In the genomic region with DNA sequence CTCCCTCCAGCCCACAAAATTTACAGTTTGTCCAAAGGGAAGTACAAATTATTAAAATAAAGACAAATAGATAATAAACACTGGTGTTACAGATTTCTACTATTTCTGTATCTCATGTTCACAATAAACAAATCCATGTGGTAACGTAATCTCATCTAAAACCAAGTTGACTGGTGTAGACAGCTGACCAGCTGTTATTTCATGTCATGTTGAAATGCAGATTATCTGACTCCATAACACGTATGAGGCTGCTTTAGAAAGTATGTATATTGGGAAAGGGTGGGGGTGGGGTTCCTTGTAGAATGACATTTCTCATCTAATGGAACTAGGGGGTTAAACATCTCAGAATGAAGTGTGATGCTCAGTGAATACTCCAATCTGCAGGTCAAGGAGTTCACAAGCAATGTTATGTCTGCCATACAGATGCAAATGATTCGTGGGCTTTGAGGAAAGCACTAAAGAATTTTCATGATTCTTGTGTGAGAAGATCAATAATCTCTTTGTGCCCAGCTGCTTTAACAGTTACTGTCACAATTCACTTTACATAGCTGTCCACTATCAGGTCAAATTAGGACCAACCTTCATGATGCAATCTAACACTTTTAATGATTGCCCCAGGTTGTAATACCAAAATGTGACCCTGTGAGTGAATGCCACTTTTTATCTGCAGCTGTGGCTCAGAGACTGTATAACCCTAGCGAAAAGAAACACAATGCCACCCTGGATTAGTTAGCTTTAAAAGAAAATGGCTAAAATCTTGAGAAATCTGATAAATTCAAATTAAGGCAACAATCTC, we compare ENCODE assay signal across 12 cellular contexts.
"Had no signal": no experiment of that assay in that cellular context is flagged by ENCODE, and none has a peak within 500 bp of the region (broad histone marks: within the 10 kb centered on the region; RNA-seq: fewer than 3 reads in every experiment).

No MANE protein-coding gene starts in this region.

- H3K4me1 ChIP-seq: adrenal gland, body of pancreas, gastrocnemius medialis, heart right ventricle, thyroid gland had no signal

- H3K9me3 ChIP-seq: adrenal gland, body of pancreas, gastrocnemius medialis, heart right ventricle, neutrophil, thyroid gland had no signal

- H3K27ac ChIP-seq: adrenal gland, body of pancreas, gastrocnemius medialis, heart right ventricle, neutrophil, thyroid gland, WERI-Rb-1 had no signal

- H3K36me3 ChIP-seq: adrenal gland, gastrocnemius medialis, heart right ventricle, neutrophil, thyroid gland, WERI-Rb-1 had no signal

- H3K4me3 ChIP-seq: adrenal gland, body of pancreas, gastrocnemius medialis, heart right ventricle, thyroid gland had no signal

- DNase-seq: activated CD4-positive, alpha-beta memory T cell treated with anti-CD3 and anti-CD28 coated beads for 36 hours; activated effector memory CD4-positive, alpha-beta T cell treated with Interleukin-2 at 50 U/mL for 16 hours; activated T-cell treated with anti-CD3 and anti-CD28 coated beads, Interleukin-2, amount 50 U/mL, for 24 hours; adrenal gland; body of pancreas; effector memory CD4-positive, alpha-beta T cell; gastrocnemius medialis; heart right ventricle; mammary epithelial cell; thyroid gland; WERI-Rb-1 had no signal

- H3K27me3 ChIP-seq: adrenal gland, body of pancreas, gastrocnemius medialis, neutrophil, thyroid gland had no signal
